In the genomic region with DNA sequence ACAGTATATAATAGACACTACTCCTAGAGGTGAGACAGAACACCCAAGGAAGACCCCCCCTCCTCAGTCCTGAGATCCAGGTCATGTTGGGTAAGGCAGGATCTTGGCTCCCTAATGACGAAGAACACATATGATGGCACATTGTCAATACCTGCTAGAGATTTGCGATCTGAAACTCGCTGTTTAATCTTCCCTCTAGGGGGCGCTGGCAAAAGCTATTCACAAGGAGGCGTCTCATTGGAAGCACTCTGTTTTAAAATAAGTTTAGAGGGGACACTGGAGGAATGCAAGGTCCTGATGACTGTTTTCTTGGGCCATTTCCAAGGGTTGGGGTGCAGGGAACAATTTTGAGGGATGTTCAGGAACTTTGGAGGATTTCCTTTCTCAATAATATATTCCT, we compare ENCODE assay signal across 1 cellular context.
TF ChIP-seq lines count a peak whose summit lies in the region.

No MANE protein-coding gene starts in this region.

TF ChIP-seq in GM23338, 12 proteins besides CTCF, POLR2A, EP300 and RAD21 (continued from another document):
- TF ChIP-seq, protein P1, sequence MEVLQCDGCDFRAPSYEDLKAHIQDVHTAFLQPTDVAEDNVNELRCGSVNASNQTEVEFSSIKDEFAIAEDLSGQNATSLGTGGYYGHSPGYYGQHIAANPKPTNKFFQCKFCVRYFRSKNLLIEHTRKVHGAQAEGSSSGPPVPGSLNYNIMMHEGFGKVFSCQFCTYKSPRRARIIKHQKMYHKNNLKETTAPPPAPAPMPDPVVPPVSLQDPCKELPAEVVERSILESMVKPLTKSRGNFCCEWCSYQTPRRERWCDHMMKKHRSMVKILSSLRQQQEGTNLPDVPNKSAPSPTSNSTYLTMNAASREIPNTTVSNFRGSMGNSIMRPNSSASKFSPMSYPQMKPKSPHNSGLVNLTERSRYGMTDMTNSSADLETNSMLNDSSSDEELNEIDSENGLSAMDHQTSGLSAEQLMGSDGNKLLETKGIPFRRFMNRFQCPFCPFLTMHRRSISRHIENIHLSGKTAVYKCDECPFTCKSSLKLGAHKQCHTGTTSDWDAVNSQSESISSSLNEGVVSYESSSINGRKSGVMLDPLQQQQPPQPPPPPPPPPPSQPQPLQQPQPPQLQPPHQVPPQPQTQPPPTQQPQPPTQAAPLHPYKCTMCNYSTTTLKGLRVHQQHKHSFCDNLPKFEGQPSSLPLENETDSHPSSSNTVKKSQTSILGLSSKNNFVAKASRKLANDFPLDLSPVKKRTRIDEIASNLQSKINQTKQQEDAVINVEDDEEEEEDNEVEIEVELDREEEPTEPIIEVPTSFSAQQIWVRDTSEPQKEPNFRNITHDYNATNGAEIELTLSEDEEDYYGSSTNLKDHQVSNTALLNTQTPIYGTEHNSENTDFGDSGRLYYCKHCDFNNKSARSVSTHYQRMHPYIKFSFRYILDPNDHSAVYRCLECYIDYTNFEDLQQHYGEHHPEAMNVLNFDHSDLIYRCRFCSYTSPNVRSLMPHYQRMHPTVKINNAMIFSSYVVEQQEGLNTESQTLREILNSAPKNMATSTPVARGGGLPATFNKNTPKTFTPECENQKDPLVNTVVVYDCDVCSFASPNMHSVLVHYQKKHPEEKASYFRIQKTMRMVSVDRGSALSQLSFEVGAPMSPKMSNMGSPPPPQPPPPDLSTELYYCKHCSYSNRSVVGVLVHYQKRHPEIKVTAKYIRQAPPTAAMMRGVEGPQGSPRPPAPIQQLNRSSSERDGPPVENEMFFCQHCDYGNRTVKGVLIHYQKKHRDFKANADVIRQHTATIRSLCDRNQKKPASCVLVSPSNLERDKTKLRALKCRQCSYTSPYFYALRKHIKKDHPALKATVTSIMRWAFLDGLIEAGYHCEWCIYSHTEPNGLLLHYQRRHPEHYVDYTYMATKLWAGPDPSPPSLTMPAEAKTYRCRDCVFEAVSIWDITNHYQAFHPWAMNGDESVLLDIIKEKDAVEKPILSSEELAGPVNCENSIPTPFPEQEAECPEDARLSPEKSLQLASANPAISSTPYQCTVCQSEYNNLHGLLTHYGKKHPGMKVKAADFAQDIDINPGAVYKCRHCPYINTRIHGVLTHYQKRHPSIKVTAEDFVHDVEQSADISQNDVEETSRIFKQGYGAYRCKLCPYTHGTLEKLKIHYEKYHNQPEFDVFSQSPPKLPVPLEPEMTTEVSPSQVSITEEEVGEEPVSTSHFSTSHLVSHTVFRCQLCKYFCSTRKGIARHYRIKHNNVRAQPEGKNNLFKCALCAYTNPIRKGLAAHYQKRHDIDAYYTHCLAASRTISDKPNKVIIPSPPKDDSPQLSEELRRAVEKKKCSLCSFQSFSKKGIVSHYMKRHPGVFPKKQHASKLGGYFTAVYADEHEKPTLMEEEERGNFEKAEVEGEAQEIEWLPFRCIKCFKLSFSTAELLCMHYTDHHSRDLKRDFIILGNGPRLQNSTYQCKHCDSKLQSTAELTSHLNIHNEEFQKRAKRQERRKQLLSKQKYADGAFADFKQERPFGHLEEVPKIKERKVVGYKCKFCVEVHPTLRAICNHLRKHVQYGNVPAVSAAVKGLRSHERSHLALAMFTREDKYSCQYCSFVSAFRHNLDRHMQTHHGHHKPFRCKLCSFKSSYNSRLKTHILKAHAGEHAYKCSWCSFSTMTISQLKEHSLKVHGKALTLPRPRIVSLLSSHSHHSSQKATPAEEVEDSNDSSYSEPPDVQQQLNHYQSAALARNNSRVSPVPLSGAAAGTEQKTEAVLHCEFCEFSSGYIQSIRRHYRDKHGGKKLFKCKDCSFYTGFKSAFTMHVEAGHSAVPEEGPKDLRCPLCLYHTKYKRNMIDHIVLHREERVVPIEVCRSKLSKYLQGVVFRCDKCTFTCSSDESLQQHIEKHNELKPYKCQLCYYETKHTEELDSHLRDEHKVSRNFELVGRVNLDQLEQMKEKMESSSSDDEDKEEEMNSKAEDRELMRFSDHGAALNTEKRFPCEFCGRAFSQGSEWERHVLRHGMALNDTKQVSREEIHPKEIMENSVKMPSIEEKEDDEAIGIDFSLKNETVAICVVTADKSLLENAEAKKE (CRISPR knock-in tag; IDR thresholded peaks at IDR 0.05), result no peak
- TF ChIP-seq NANOG (IDR thresholded peaks at IDR 0.05; ENCODE audit: borderline replicate concordance) (no peak), STAT1 (IDR thresholded peaks at IDR 0.05; ENCODE audit: unreplicated experiment) (no peak), REST (IDR thresholded peaks at IDR 0.05; ENCODE audit: unreplicated experiment) (no peak), POLR2AphosphoS5 (IDR thresholded peaks at IDR 0.05; ENCODE audit: low read depth) (no peak)
